In the genomic region with DNA sequence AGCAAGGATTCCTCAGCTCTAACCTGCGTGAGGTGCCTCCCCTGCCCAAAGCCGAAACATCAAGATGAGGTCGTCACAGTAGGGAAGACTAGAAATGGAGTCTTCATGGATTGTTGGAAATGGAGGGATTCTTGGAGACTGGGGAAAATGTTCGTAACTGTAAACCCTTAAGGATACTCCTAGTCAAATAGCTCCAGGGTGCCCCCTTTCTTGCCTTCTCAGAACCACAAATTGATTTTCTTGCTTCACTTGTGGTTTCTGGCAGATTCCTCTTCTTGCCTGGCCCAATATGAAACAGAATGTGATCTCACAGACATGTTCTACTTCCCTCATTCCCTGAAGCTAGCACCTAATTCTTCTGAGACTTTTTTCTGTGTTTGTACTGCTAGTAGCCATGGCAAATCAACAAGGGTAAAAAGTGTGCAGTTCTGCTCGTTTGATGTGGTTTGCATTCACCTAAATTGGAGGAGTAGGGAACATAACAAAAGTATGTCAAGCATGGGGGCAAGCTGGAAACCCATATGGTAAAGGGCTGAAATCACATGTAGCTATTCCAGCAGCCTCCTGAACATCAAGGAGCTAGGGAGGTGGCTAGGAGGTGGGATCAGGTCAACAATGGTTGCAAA, we compare ENCODE assay signal across 24 cellular contexts.
A peak's percentile ranks its signal among the peaks of the same experiment; 100 is the strongest.
DNase-seq lines count a peak whose midpoint lies in the region; ATAC-seq and TF ChIP-seq lines count a peak whose summit lies in the region.
"Had no signal": no experiment of that assay in that cellular context is flagged by ENCODE, and none has a peak within 500 bp of the region (broad histone marks: within the 10 kb centered on the region; RNA-seq: fewer than 3 reads in every experiment).

No MANE protein-coding gene starts in this region.

- in situ Hi-C loops in astrocyte of the spinal cord (cut with HindIII; ENCODE audit: low sequenced_read_pairs), result no loop called here

- H2BK120ac ChIP-seq in mesendoderm (ENCODE audit: low read depth, low read length), result no peak overlapping the region

- H3K4me3 ChIP-seq in Jurkat, Clone E6-1 (ENCODE audit: low read length), result no peak overlapping the region
- H3K4me3 ChIP-seq in NB4 (ENCODE audit: low read depth, low read length) (no peak overlapping the region), astrocyte of the spinal cord (ENCODE audit: low read depth, low read length) (no peak overlapping the region), mesendoderm (ENCODE audit: low read length) (no peak overlapping the region)
- H3K4me3 ChIP-seq: dorsolateral prefrontal cortex, psoas muscle, stomach, tibial artery had no signal

- TF ChIP-seq POLR2A in NB4 (IDR thresholded peaks at IDR 0.05; ENCODE audit: extremely low read depth, insufficient read length), result no peak

- no peak overlapping the region for H3K9ac ChIP-seq in mesendoderm (ENCODE audit: low read length)

- TF ChIP-seq CTCF in NB4 (IDR thresholded peaks at IDR 0.05; ENCODE audit: low read depth, low read length), result no peak
- no peak for TF ChIP-seq CTCF in astrocyte of the spinal cord (IDR thresholded peaks at IDR 0.05; ENCODE audit: low read depth, low read length)

- H3K23ac ChIP-seq in mesendoderm (ENCODE audit: low read length), result no peak overlapping the region

- H4K5ac ChIP-seq in mesendoderm (ENCODE audit: low read length), result no peak overlapping the region

- no peak overlapping the region for H3K56ac ChIP-seq in mesendoderm (ENCODE audit: low read length)

- peak; percentile 26 for DNase-seq in Jurkat, Clone E6-1 (ENCODE audit: low read depth, low spot score)
- DNase-seq in NB4 (ENCODE audit: low read depth), result peak; percentile 56
- DNase-seq in astrocyte of the spinal cord (ENCODE audit: low read depth, low spot score), result peak; percentile 47
- peak; percentile 27 for DNase-seq in mesendoderm
- DNase-seq in glomerular visceral epithelial cell (ENCODE audit: extremely low spot score), result no peak
- DNase-seq: activated CD4-positive, alpha-beta T cell treated with anti-CD3 and anti-CD28 coated beads for 4 hours; activated naive CD4-positive, alpha-beta T cell treated with anti-CD3 and anti-CD28 coated beads, Interleukin-2, amount 50 U/mL, for 16 hours; activated T-cell treated with anti-CD3 and anti-CD28 coated beads, Interleukin-2, amount 50 U/mL, for 48 hours; amygdala; CD4-positive, alpha-beta T cell; central memory CD4-positive, alpha-beta T cell; dorsolateral prefrontal cortex; head of caudate nucleus; left cardiac atrium; mesenchymal stem cell; naive B cell; NCI-H2081; NCI-H82; psoas muscle; stimulated activated CD8-positive, alpha-beta memory T cell treated with anti-CD3 and anti-CD28 coated beads, Interleukin-4, amount 100 ng/mL, for 48 hours; stomach; tibial artery had no signal

- no peak overlapping the region for H2AK5ac ChIP-seq in mesendoderm (ENCODE audit: low read length)

- H3K4ac ChIP-seq in mesendoderm (ENCODE audit: low read depth, low read length), result no peak overlapping the region

- no peak overlapping the region for H3K4me2 ChIP-seq in mesendoderm (ENCODE audit: low read length)

- H3K4me1 ChIP-seq in mesendoderm (ENCODE audit: control insufficient read depth, low read depth, low read length), result no peaks in the 10 kb centered on the region
- H3K4me1 ChIP-seq: psoas muscle, stomach, tibial artery had no signal

- H3K79me1 ChIP-seq in mesendoderm (ENCODE audit: low read length), result no peaks in the 10 kb centered on the region

- H3K18ac ChIP-seq in mesendoderm (ENCODE audit: low read length), result no peak overlapping the region

- H2BK15ac ChIP-seq in mesendoderm (replicated peaks; ENCODE audit: low read depth), result no peak overlapping the region

- no peaks in the 10 kb centered on the region for H3K79me2 ChIP-seq in mesendoderm (ENCODE audit: control insufficient read depth, insufficient read depth, low read length)

- H3K27ac ChIP-seq in mesendoderm (ENCODE audit: low read depth, low read length), result no peak overlapping the region
- H3K27ac ChIP-seq: psoas muscle, stomach, tibial artery had no signal

- H2BK5ac ChIP-seq in mesendoderm (ENCODE audit: low read length), result no peak overlapping the region

- H3K36me3 ChIP-seq in mesendoderm (ENCODE audit: control insufficient read depth, insufficient read depth, low read length), result no peaks in the 10 kb centered on the region
- H3K36me3 ChIP-seq: stomach, tibial artery had no signal

- no peaks in the 10 kb centered on the region for H3K27me3 ChIP-seq in mesendoderm (ENCODE audit: insufficient read depth, low read length, poor library complexity)
- H3K27me3 ChIP-seq: dorsolateral prefrontal cortex, stomach, tibial artery had no signal

- ATAC-seq in HG02610 (IDR thresholded peaks at IDR 0.05; ENCODE audit: unreplicated experiment) (no peak), HG02870 (IDR thresholded peaks at IDR 0.05; ENCODE audit: unreplicated experiment) (no peak)
- ATAC-seq: left cardiac atrium, psoas muscle had no signal

- no CpG with 5 or more reads among the region's 5 CpGs for WGBS in mesendoderm (ENCODE audit: extremely low coverage, insufficient coverage, low lambda C conversion rate)

- H4K8ac ChIP-seq in mesendoderm (ENCODE audit: low read depth, low read length), result no peak overlapping the region
